Comparison of ENCODE assay signal across 12 cellular contexts in the genomic region with DNA sequence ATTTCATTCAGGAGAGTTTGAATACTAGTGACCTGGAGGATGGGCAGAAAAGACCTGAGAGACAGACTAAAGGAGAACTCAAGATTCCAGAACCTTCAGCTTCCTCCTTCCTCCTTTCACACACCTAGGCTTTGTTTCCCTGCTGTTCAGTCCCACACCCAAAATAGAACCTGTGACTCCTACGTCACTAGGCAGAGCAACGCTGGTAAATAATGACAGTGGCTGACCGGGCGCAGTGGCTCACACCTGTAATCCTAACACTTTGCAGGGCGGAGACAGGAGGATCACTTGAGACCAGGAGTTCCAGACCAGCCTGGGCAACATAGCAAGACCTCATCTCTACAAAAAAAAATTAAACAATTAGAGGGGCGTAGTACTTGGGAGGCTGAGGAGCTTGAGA.
DNase-seq lines count a peak whose midpoint lies in the region; TF ChIP-seq lines count a peak whose summit lies in the region.
"Had no signal": no experiment of that assay in that cellular context is flagged by ENCODE, and none has a peak within 500 bp of the region (broad histone marks: within the 10 kb centered on the region; RNA-seq: fewer than 3 reads in every experiment).

No MANE protein-coding gene starts in this region.

- TF ChIP-seq CTCF in stomach (IDR thresholded peaks at IDR 0.05) = no peak

- 43 to 72% (median 61%) methylated on average over 6 of the region's 6 CpGs for WGBS in stomach, 5 donors

- intact Hi-C loops in stomach (cut with DNase I; ENCODE audit: low total_unique reads) = no loop called here

- no peak for TF ChIP-seq EP300 in stomach (IDR thresholded peaks at IDR 0.05)

- H3K4me3 ChIP-seq in BLaER1 (no peak overlapping the region), mucosa of rectum (ENCODE audit: low read length in 2 of 2) (no peak overlapping the region), stomach (no peak overlapping the region)
- H3K4me3 ChIP-seq: GM12878, HAP-1 had no signal

- H3K36me3 ChIP-seq in BLaER1 (no peaks in the 10 kb centered on the region), mucosa of rectum (ENCODE audit: control insufficient read depth in 2 of 2, insufficient read depth in 2 of 2, low read length in 2 of 2) (no peaks in the 10 kb centered on the region), stomach (peaks cover 0 to 31% (median 3%) of the 10 kb centered on the region in 4 donors)
- H3K36me3 ChIP-seq: HAP-1 had no signal

- no peaks in the 10 kb centered on the region for H4K20me1 ChIP-seq in BLaER1

- peaks cover 47% of the 10 kb centered on the region for H3K4me1 ChIP-seq in BLaER1
- H3K4me1 ChIP-seq in mucosa of rectum (ENCODE audit: control insufficient read depth in 2 of 2, insufficient read depth in 2 of 2, low read length in 2 of 2) = no peaks in the 10 kb centered on the region
- peaks cover 0 to 6% (median 2%) of the 10 kb centered on the region in 4 donors for H3K4me1 ChIP-seq in stomach
- H3K4me1 ChIP-seq: HAP-1 had no signal

- H3K27me3 ChIP-seq in BLaER1 (no peaks in the 10 kb centered on the region), mucosa of rectum (ENCODE audit: control insufficient read depth in 2 of 2, insufficient read depth in 2 of 2, low read length in 2 of 2) (no peaks in the 10 kb centered on the region), stomach (peaks cover 0 to 4% (median 0%) of the 10 kb centered on the region in 3 donors)

- peak overlapping the region; percentile 92 for H3K4me2 ChIP-seq in BLaER1

- no peak for TF ChIP-seq POLR2A in stomach (IDR thresholded peaks at IDR 0.05)

- DNase-seq in HT-29 (ENCODE audit: low spot score) = peak; percentile 28
- peak; percentile 56 for DNase-seq in stomach
- no peak for DNase-seq in NCI-H510A treated with DMSO at 0.1 percent for 48 hours (lab: John Stamatoyannopoulos, UW)
- no peak for DNase-seq in activated CD8-positive, alpha-beta memory T cell treated with anti-CD3 and anti-CD28 coated beads, Interleukin-2, amount 50 U/mL, for 48 hours
- DNase-seq in iPS-NIHi11 (ENCODE audit: low spot score) = no peak
- DNase-seq: ACHN; CD4-positive, alpha-beta memory T cell had no signal

- H3K9me3 ChIP-seq in BLaER1 (no peaks in the 10 kb centered on the region), mucosa of rectum (ENCODE audit: control insufficient read depth in 2 of 2, low read length in 2 of 2) (no peaks in the 10 kb centered on the region), stomach (no peaks in the 10 kb centered on the region)
- H3K9me3 ChIP-seq: HAP-1 had no signal

- H3K27ac ChIP-seq in BLaER1 (peak overlapping the region; percentile 71), mucosa of rectum (ENCODE audit: low read depth in 2 of 2, low read length in 2 of 2) (peak overlapping the region; percentile 28 to 38), stomach (peak overlapping the region in 3 of 5 donors; percentile 52 to 57 (median 53))
- H3K27ac ChIP-seq: C4-2B had no signal

- H3K9ac ChIP-seq in BLaER1 (0 out of 2 replicates have a peak overlapping the region, but pooled peaks have one; percentile 51), mucosa of rectum (ENCODE audit: low read depth in 1 of 2, low read length in 2 of 2) (no peak overlapping the region)

Comparison
In these comparisons a context has a peak if more than half of its experiments do, and no peak if none do; other contexts are left out.
1. DNase-seq: peak in HT-29 (single experiment) and stomach (single experiment); none in NCI-H510A treated with DMSO at 0.1 percent for 48 hours (single experiment), activated CD8-positive, alpha-beta memory T cell treated with anti-CD3 and anti-CD28 coated beads, Interleukin-2, amount 50 U/mL, for 48 hours (single experiment) and iPS-NIHi11 (single experiment).
2. Peak in every context shown above with its lines, with median percentiles within 50 percentile points of each other: H3K27ac ChIP-seq.